In the genomic region with DNA sequence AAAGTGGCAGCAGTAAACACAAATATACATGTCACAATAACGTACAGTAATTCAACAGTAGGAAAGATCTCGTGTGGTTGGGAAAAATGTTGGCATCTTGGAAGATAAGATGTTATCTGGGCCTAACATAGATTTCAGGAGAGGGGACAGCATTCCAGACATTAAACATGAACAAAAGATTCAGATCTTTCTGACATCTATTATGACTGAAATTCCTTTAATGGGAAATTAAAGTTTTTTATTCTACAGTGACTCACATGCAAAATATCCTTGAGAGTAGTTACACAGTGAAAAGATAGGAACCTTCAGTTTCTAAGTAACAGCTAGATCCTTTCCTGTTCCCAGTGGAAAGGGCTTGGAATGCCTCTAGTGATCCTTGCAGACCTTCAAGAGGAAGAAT, we compare ENCODE assay signal across 13 cellular contexts. TPM values are rescaled to one million over a fixed set of nuclear protein-coding genes. Genes with fewer than 3 reads are reported as not detected.
DNase-seq lines count a peak whose midpoint lies in the region; ATAC-seq and TF ChIP-seq lines count a peak whose summit lies in the region.
"Had no signal": no experiment of that assay in that cellular context is flagged by ENCODE, and none has a peak within 500 bp of the region (broad histone marks: within the 10 kb centered on the region; RNA-seq: fewer than 3 reads in every experiment).

No MANE protein-coding gene starts in this region.

- no peak overlapping the region; the same call in 1 of the 2 replicates for H3K56ac ChIP-seq in IMR-90 (ENCODE audit: extremely low read depth, insufficient read depth, low read length)

- no peak overlapping the region for H4K91ac ChIP-seq in IMR-90 (ENCODE audit: insufficient read depth, low read depth, low read length)

- no peak overlapping the region for H2AFZ ChIP-seq in IMR-90 (replicated peaks; ENCODE audit: low read length, poor library complexity)

- no peaks in the 10 kb centered on the region for H3K9me3 ChIP-seq in IMR-90 (ENCODE audit: control insufficient read depth, insufficient read depth, low read length)

- peaks cover 8% of the 10 kb centered on the region; the same call in 1 of the 2 replicates for H3K36me3 ChIP-seq in IMR-90 (ENCODE audit: control insufficient read depth, insufficient read depth, low read length)

- H3K4me3 ChIP-seq in IMR-90 (ENCODE audit: insufficient read depth, low read depth, low read length), result no peak overlapping the region
- no peak overlapping the region for H3K4me3 ChIP-seq in astrocyte of the spinal cord (ENCODE audit: low read depth, low read length)

- peak overlapping the region; percentile 93; the same call in 1 of the 2 replicates for H3K4me2 ChIP-seq in IMR-90 (ENCODE audit: low read depth, low read length)
- H3K4me2 ChIP-seq: KMS-11 had no signal

- H3K27me3 ChIP-seq in IMR-90 (ENCODE audit: control insufficient read depth, insufficient read depth, low read length), result no peaks in the 10 kb centered on the region

- ATAC-seq in IMR-90 (ENCODE audit: low read depth) (peak; percentile 95), GM21529 (IDR thresholded peaks at IDR 0.05; ENCODE audit: unreplicated experiment) (no peak)
- ATAC-seq: esophagus mucosa had no signal

- in situ Hi-C loops in ACHN (cut with HindIII; ENCODE audit: low pct_ligation_motif_present, low pct_unique_long_range_greater_than_20kb, low sequenced_read_pairs) (no loop called here), IMR-90 (cut with MboI; ENCODE audit: low sequenced_read_pairs) (no loop called here), astrocyte of the spinal cord (cut with HindIII; ENCODE audit: low sequenced_read_pairs) (no loop called here)

- peak overlapping the region; percentile 40 for H2BK5ac ChIP-seq in IMR-90 (ENCODE audit: low read depth, low read length, poor library complexity, severe bottlenecking)

- no peak overlapping the region; a peak in 2 of 4 replicates for H4K8ac ChIP-seq in IMR-90 (ENCODE audit: low read depth in 2 of 2, low read length in 2 of 2)

- no peak for TF ChIP-seq RAD21 in IMR-90 (IDR thresholded peaks at IDR 0.05; ENCODE audit: low read length)

- 0 out of 2 replicates have a peak overlapping the region, but pooled peaks have one; percentile 70 for H3K18ac ChIP-seq in IMR-90 (ENCODE audit: low read depth, low read length)

- H3K4me1 ChIP-seq in IMR-90 (ENCODE audit: control insufficient read depth, insufficient read depth, low read length), result peaks cover 4% of the 10 kb centered on the region

- dilution Hi-C loops in IMR-90 (cut with HindIII; ENCODE audit: low sequenced_read_pairs, unreplicated experiment), result no loop called here

- no peak overlapping the region for H2BK120ac ChIP-seq in IMR-90 (ENCODE audit: low read depth, low read length)

- no peak overlapping the region for H3K9ac ChIP-seq in IMR-90 (ENCODE audit: low read depth, low read length)
- H3K9ac ChIP-seq: KMS-11 had no signal

- peak; percentile 27 for DNase-seq in ACHN
- peak; percentile 57 for DNase-seq in IMR-90
- peak; percentile 37 for DNase-seq in astrocyte of the spinal cord (ENCODE audit: low read depth, low spot score)
- peak; percentile 32 for DNase-seq in kidney glomerular epithelial cell (lab: John Stamatoyannopoulos, UW)
- no peak for DNase-seq in hippocampal formation (lab: John Stamatoyannopoulos, UW)
- DNase-seq in activated CD4-positive, alpha-beta T cell treated with anti-CD3 and anti-CD28 coated beads, Interleukin-2, amount 50 U/mL, for 4 hours, result no peak
- no peak for DNase-seq in NCI-H748 treated with DMSO at 0.1 percent for 48 hours (lab: John Stamatoyannopoulos, UW)
- DNase-seq: activated CD4-positive, CD25-positive, alpha-beta regulatory T cell; activated CD8-positive, alpha-beta memory T cell treated with anti-CD3 and anti-CD28 coated beads, Interleukin-2, amount 50 U/mL, for 4 hours; NCI-H1436 treated with DMSO at 0.1 percent for 48 hours had no signal

- H2AK5ac ChIP-seq in IMR-90 (ENCODE audit: low read depth, low read length), result no peak overlapping the region

- H2AK9ac ChIP-seq in IMR-90 (replicated peaks; ENCODE audit: low read depth, low read length, poor library complexity), result no peak overlapping the region

- peaks cover 3% of the 10 kb centered on the region; the same call in 1 of the 2 replicates for H3K9me1 ChIP-seq in IMR-90 (ENCODE audit: insufficient read depth, low read length)

- TF ChIP-seq CTCF in IMR-90 (conservative IDR thresholded peaks at IDR 0.05; ENCODE audit: low read depth, low read length) (no peak), astrocyte of the spinal cord (IDR thresholded peaks at IDR 0.05; ENCODE audit: low read depth, low read length) (no peak)

- H3K27ac ChIP-seq in IMR-90 (ENCODE audit: insufficient read depth, low read length), result no peak overlapping the region
- H3K27ac ChIP-seq: KMS-11 had no signal

- no peak overlapping the region for H2BK15ac ChIP-seq in IMR-90 (ENCODE audit: low read depth, low read length)

- POLR2A ChIA-PET in IMR-90 (lab: Charles Lee; ENCODE audit: unreplicated experiment), result no interaction called here

- H4K20me1 ChIP-seq in IMR-90 (ENCODE audit: insufficient read depth, low read length), result no peaks in the 10 kb centered on the region; the same call in 1 of the 2 replicates

- H3K4ac ChIP-seq in IMR-90 (ENCODE audit: low read depth, low read length), result no peak overlapping the region; the same call in 1 of the 2 replicates

- no peak overlapping the region for H2BK20ac ChIP-seq in IMR-90 (ENCODE audit: low read depth, low read length)

- TF ChIP-seq POLR2A in IMR-90 (IDR thresholded peaks at IDR 0.05; ENCODE audit: low read depth, low read length), result no peak

- H3K14ac ChIP-seq in IMR-90 (replicated peaks; ENCODE audit: low read depth, low read length), result no peak overlapping the region

- no CpG with 5 or more reads among the region's 2 CpGs for WGBS in IMR-90 (ENCODE audit: extremely low coverage in 2 of 2, insufficient read length in 1 of 2), 2 experiments

- BruUV-seq in IMR-90 (replicated peaks; lab: Mats Ljungman, UMichigan), result no TSS peak

- CTCF ChIA-PET in IMR-90 (lab: Yijun Ruan, JAX), result no interaction called here

- H4K5ac ChIP-seq in IMR-90 (ENCODE audit: low read depth, low read length), result no peak overlapping the region

- no peak overlapping the region; the same call in 1 of the 2 replicates for H3K23ac ChIP-seq in IMR-90 (ENCODE audit: low read depth, low read length)

- intact Hi-C loops in IMR-90 (cut with micrococcal nuclease), result no loop called here

- H3K79me1 ChIP-seq in IMR-90 (ENCODE audit: low read depth in 1 of 2, low read length in 2 of 2), result peaks cover 13 to 24% of the 10 kb centered on the region in 2 experiments; a peak in 3 of 4 replicates

TF ChIP-seq in IMR-90, 13 proteins besides CTCF, POLR2A, EP300 and RAD21:
- TF ChIP-seq CHD1 (IDR thresholded peaks at IDR 0.05; ENCODE audit: low read depth, low read length) (no peak), MAFK (IDR thresholded peaks at IDR 0.05; ENCODE audit: low read depth, low read length) (no peak), MXI1 (IDR thresholded peaks at IDR 0.05; ENCODE audit: borderline replicate concordance, low read depth, low read length) (no peak), FOS (IDR thresholded peaks at IDR 0.05; ENCODE audit: low read depth, low read length) (no peak), CEBPB (IDR thresholded peaks at IDR 0.05; ENCODE audit: low read depth, low read length) (no peak), RCOR1 (IDR thresholded peaks at IDR 0.05; ENCODE audit: insufficient replicate concordance, low read length) (no peak), SMC3 (IDR thresholded peaks at IDR 0.05; ENCODE audit: low read depth, low read length) (no peak), NFE2L2 (IDR thresholded peaks at IDR 0.05; ENCODE audit: low read depth, low read length) (no peak), BHLHE40 (IDR thresholded peaks at IDR 0.05; ENCODE audit: low read depth, low read length) (no peak), MAZ (IDR thresholded peaks at IDR 0.05; ENCODE audit: borderline replicate concordance, low read depth, low read length) (no peak), RFX5 (IDR thresholded peaks at IDR 0.05; ENCODE audit: low read depth, low read length) (no peak)
- TF ChIP-seq, protein P1, sequence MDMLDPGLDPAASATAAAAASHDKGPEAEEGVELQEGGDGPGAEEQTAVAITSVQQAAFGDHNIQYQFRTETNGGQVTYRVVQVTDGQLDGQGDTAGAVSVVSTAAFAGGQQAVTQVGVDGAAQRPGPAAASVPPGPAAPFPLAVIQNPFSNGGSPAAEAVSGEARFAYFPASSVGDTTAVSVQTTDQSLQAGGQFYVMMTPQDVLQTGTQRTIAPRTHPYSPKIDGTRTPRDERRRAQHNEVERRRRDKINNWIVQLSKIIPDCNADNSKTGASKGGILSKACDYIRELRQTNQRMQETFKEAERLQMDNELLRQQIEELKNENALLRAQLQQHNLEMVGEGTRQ (IDR thresholded peaks at IDR 0.05; ENCODE audit: low read depth, low read length), result no peak
- TF ChIP-seq, protein P2, sequence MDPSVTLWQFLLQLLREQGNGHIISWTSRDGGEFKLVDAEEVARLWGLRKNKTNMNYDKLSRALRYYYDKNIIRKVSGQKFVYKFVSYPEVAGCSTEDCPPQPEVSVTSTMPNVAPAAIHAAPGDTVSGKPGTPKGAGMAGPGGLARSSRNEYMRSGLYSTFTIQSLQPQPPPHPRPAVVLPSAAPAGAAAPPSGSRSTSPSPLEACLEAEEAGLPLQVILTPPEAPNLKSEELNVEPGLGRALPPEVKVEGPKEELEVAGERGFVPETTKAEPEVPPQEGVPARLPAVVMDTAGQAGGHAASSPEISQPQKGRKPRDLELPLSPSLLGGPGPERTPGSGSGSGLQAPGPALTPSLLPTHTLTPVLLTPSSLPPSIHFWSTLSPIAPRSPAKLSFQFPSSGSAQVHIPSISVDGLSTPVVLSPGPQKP (IDR thresholded peaks at IDR 0.05; ENCODE audit: borderline replicate concordance, low read depth, low read length), result no peak

RNA-seq across cellular contexts. Expression of a gene that starts 9.2 kb away (rescaled TPM):
- total RNA-seq in IMR-90 (2012; rRNA removed), result 17.2 and 40.0 TPM in 2 replicates
- 22.6 and 29.3 TPM in 2 replicates for polyA plus RNA-seq in IMR-90 (2012; rRNA removed)
- 5.9 and 9.1 TPM in 2 replicates for polyA plus RNA-seq in IMR-90 (2012; cell fraction: cytosol; rRNA removed)
- polyA plus RNA-seq in IMR-90 (2012; cell fraction: nucleus; rRNA removed; ENCODE audit: low replicate concordance), result 2.1 and 18.2 TPM in 2 replicates

RNA-seq across cellular contexts. Expression of a gene that starts 9.4 kb away (rescaled TPM):
- 41.4 and 47.2 TPM in 2 replicates for total RNA-seq in IMR-90 (2012; rRNA removed)
- polyA plus RNA-seq in IMR-90 (2012; rRNA removed), result 43.3 and 43.7 TPM in 2 replicates
- polyA plus RNA-seq in IMR-90 (2012; cell fraction: cytosol; rRNA removed), result 6.6 and 12.2 TPM in 2 replicates
- 1.0 and 16.5 TPM in 2 replicates for polyA plus RNA-seq in IMR-90 (2012; cell fraction: nucleus; rRNA removed; ENCODE audit: low replicate concordance)

RNA-seq across cellular contexts. Expression of a gene that starts 39.0 kb away (rescaled TPM):
- total RNA-seq in IMR-90 (2012; rRNA removed), result 16.1 and 18.1 TPM in 2 replicates
- 8.4 and 9.2 TPM in 2 replicates for polyA plus RNA-seq in IMR-90 (2012; rRNA removed)
- polyA plus RNA-seq in IMR-90 (2012; cell fraction: cytosol; rRNA removed), result 2.4 and 4.5 TPM in 2 replicates
- 1.5 and 6.2 TPM in 2 replicates for polyA plus RNA-seq in IMR-90 (2012; cell fraction: nucleus; rRNA removed; ENCODE audit: low replicate concordance)

RNA-seq across cellular contexts. Expression of a gene that starts 51.1 kb away (rescaled TPM):
- total RNA-seq in IMR-90 (2012; rRNA removed), result 70.1 and 115 TPM in 2 replicates
- polyA plus RNA-seq in IMR-90 (2012; rRNA removed), result 40.3 and 48.3 TPM in 2 replicates
- polyA plus RNA-seq in IMR-90 (2012; cell fraction: cytosol; rRNA removed), result 35.7 and 55.9 TPM in 2 replicates
- polyA plus RNA-seq in IMR-90 (2012; cell fraction: nucleus; rRNA removed; ENCODE audit: low replicate concordance), result 24.2 and 53.3 TPM in 2 replicates

Comparison
In these comparisons a context has a peak if more than half of its experiments do, and no peak if none do; other contexts are left out.
1. DNase-seq: peak in ACHN (single experiment), IMR-90 (single experiment), astrocyte of the spinal cord (single experiment) and kidney glomerular epithelial cell (single experiment); none in hippocampal formation (0 of 2), activated CD4-positive, alpha-beta T cell treated with anti-CD3 and anti-CD28 coated beads, Interleukin-2, amount 50 U/mL, for 4 hours (0 of 2) and NCI-H748 treated with DMSO at 0.1 percent for 48 hours (single experiment).